ENCODE assay signal across 8 cellular contexts in genomic region chr3:48466386-48467109, GRCh38. TPM values are rescaled to one million over a fixed set of nuclear protein-coding genes. Genes with fewer than 3 reads are reported as not detected.
DNase-seq lines count a peak whose midpoint lies in the region; ATAC-seq and TF ChIP-seq lines count a peak whose summit lies in the region.

No MANE protein-coding gene starts in this region.

- peak overlapping the region; percentile 67 for H3K4me3 ChIP-seq in BLaER1
- H3K4me3 ChIP-seq in colonic mucosa: peak overlapping the region; percentile 54
- H3K4me3 ChIP-seq in mesodermal cell (ENCODE audit: extremely low read depth, insufficient read depth, low read length, poor library complexity, severe bottlenecking): no peak overlapping the region

- TF ChIP-seq CTCF in RWPE1 (conservative IDR thresholded peaks at IDR 0.05; ENCODE audit: low read depth) (no peak), colonic mucosa (IDR thresholded peaks at IDR 0.05) (no peak), type B pancreatic cell (conservative IDR thresholded peaks at IDR 0.05) (no peak)

- peaks cover 5% of the 10 kb centered on the region for H3K36me3 Mint-ChIP-seq in type B pancreatic cell

- intact Hi-C loops in colonic mucosa (cut with DNase I): loop anchor here (5.0 to 10.0 kb wide), 2 partner anchors 36 to 168 kb away; partner anchors contain the start of genes SHISA5 and SLC26A6

- peak overlapping the region; percentile 75 for H3K27ac ChIP-seq in BLaER1
- H3K27ac ChIP-seq in RWPE1: peak overlapping the region; percentile 100
- H3K27ac ChIP-seq in colonic mucosa: peak overlapping the region; percentile 94
- peak overlapping the region; percentile 100 for H3K27ac ChIP-seq in mesodermal cell (ENCODE audit: low read depth, low read length, severe bottlenecking)

- WGBS in mesodermal cell (ENCODE audit: insufficient coverage in 2 of 2), 2 experiments: 92 to 95% methylated on average over 15 of the region's 19 CpGs

- peaks cover 18% of the 10 kb centered on the region for H3K4me1 Mint-ChIP-seq in type B pancreatic cell (ENCODE audit: unreplicated experiment)

- no peaks in the 10 kb centered on the region for H3K9me3 Mint-ChIP-seq in type B pancreatic cell

- peak overlapping the region; percentile 98 for H3K4me2 ChIP-seq in BLaER1

- H3K9ac ChIP-seq in BLaER1 (peak overlapping the region; percentile 80), colonic mucosa (ENCODE audit: low read depth in 2 of 2, low read length in 2 of 2) (peak overlapping the region; percentile 88 to 97)

- peak overlapping the region; percentile 83 for H3K4me3 Mint-ChIP-seq in type B pancreatic cell

- H3K27me3 ChIP-seq in BLaER1: no peaks in the 10 kb centered on the region
- H3K27me3 ChIP-seq in colonic mucosa: no peaks in the 10 kb centered on the region

- peak overlapping the region; percentile 100 for H3K27ac Mint-ChIP-seq in type B pancreatic cell

- H3K27me3 Mint-ChIP-seq in type B pancreatic cell: no peaks in the 10 kb centered on the region

- CTCF ChIA-PET in RWPE1 (lab: Yijun Ruan, JAX): interaction anchor here (1.0 kb wide), 1 partner anchor 30 kb away, joined by 3 read pairs; no protein-coding TSS in a partner anchor

- peaks cover 72% of the 10 kb centered on the region for H3K36me3 ChIP-seq in BLaER1
- H3K36me3 ChIP-seq in colonic mucosa: no peaks in the 10 kb centered on the region
- H3K36me3 ChIP-seq in mesodermal cell (ENCODE audit: control insufficient read depth, insufficient read depth, low read length): peaks cover 63% of the 10 kb centered on the region

- POLR2A ChIA-PET in RWPE1 (lab: Yijun Ruan, JAX; ENCODE audit: low non-redundant PET): interaction anchor here (0.6 kb wide), 2 partner anchors 23 to 74 kb away, joined by 4 to 6 read pairs; no protein-coding TSS in a partner anchor

- peaks cover 45% of the 10 kb centered on the region for H4K20me1 ChIP-seq in BLaER1

- H3K9me3 ChIP-seq in BLaER1 (no peaks in the 10 kb centered on the region), colonic mucosa (no peaks in the 10 kb centered on the region), mesodermal cell (ENCODE audit: control insufficient read depth, low read length) (no peaks in the 10 kb centered on the region)

- peak; percentile 34 for ATAC-seq in GM21447 (IDR thresholded peaks at IDR 0.05; ENCODE audit: unreplicated experiment)

- no peak for DNase-seq in RWPE1 (ENCODE audit: low spot score)
- DNase-seq in colonic mucosa: no peak
- no peak for DNase-seq in type B pancreatic cell (ENCODE audit: extremely low spot score, unreplicated experiment)
- no peak for DNase-seq in SHP77 treated with DMSO at 0.1 percent for 48 hours (lab: John Stamatoyannopoulos, UW)
- no peak for DNase-seq in NCI-H69 (lab: John Stamatoyannopoulos, UW)

- H3K4me1 ChIP-seq in BLaER1 (peaks cover 64% of the 10 kb centered on the region), colonic mucosa (peaks cover 31% of the 10 kb centered on the region), mesodermal cell (ENCODE audit: control insufficient read depth, insufficient read depth, low read length, poor library complexity, severe bottlenecking) (peaks cover 23% of the 10 kb centered on the region)

RNA-seq across cellular contexts. Expression of gene ATRIP, which starts 20.0 kb away (rescaled TPM):
- total RNA-seq in colonic mucosa (1 to 10 TPM; 3.2 to 8.6 TPM), type B pancreatic cell (ENCODE audit: low replicate concordance) (9.3 and 16.0 TPM in 2 replicates)
- polyA plus RNA-seq in mesodermal cell (2013, experiment 1 of 2): 13.1 TPM
- polyA plus RNA-seq in mesodermal cell (2013, experiment 2 of 2): 10.5 TPM

RNA-seq across cellular contexts. Expression of gene TMA7, which starts 26.5 kb away (rescaled TPM):
- total RNA-seq in colonic mucosa (100 to 1,000 TPM; 185 to 259 TPM), type B pancreatic cell (ENCODE audit: low replicate concordance) (268 and 281 TPM in 2 replicates)
- 468 TPM for polyA plus RNA-seq in mesodermal cell (2013, experiment 1 of 2)
- 482 TPM for polyA plus RNA-seq in mesodermal cell (2013, experiment 2 of 2)

RNA-seq across cellular contexts. Expression of gene CCDC51, which starts 26.6 kb away (rescaled TPM):
- total RNA-seq in colonic mucosa (10 to 100 TPM; 11.8 to 21.5 TPM), type B pancreatic cell (ENCODE audit: low replicate concordance) (15.0 and 25.7 TPM in 2 replicates)
- polyA plus RNA-seq in mesodermal cell (2013, experiment 1 of 2): 16.5 TPM
- 14.6 TPM for polyA plus RNA-seq in mesodermal cell (2013, experiment 2 of 2)

RNA-seq across cellular contexts. Expression of gene PLXNB1, which starts 36.7 kb away (rescaled TPM):
- 100 to 1,000 TPM in 1 of 2 donors, 10 to 100 TPM in 1; 70.6 to 131 TPM for total RNA-seq in colonic mucosa
- 57.1 TPM for polyA plus RNA-seq in mesodermal cell (2013, experiment 1 of 2)
- 47.5 TPM for polyA plus RNA-seq in mesodermal cell (2013, experiment 2 of 2)
- total RNA-seq in type B pancreatic cell (ENCODE audit: low replicate concordance): 212 and 367 TPM in 2 replicates

RNA-seq across cellular contexts. Expression of gene SHISA5, which starts 37.4 kb away (rescaled TPM):
- total RNA-seq in colonic mucosa (100 to 1,000 TPM; 115 to 123 TPM), type B pancreatic cell (ENCODE audit: low replicate concordance) (162 and 193 TPM in 2 replicates)
- polyA plus RNA-seq in mesodermal cell (2013, experiment 1 of 2): 233 TPM
- polyA plus RNA-seq in mesodermal cell (2013, experiment 2 of 2): 178 TPM
